2 cellular contexts compared by ENCODE assay signal in genomic region chr4:40445671-40446070, GRCh38.
TF ChIP-seq lines count a peak whose summit lies in the region.

No MANE protein-coding gene starts in this region.

TF ChIP-seq in liver, 16 proteins besides CTCF, POLR2A, EP300 and RAD21 (continued from another document):
- TF ChIP-seq ZBTB33 (IDR thresholded peaks at IDR 0.05) = no peak
- TF ChIP-seq YY1 (IDR thresholded peaks at IDR 0.05) = no peak
TF ChIP-seq in liver: peak in this region for 0.

TF ChIP-seq in HepG2, 621 proteins besides CTCF, POLR2A, EP300 and RAD21 (continued from another document):
- TF ChIP-seq GPBP1L1 (CRISPR knock-in tag; IDR thresholded peaks at IDR 0.05) = no peak
